In genomic region chr12:121579981-121580868, GRCh38 we compare ENCODE assay signal across 8 cellular contexts. TPM values are rescaled to one million over a fixed set of nuclear protein-coding genes. Genes with fewer than 3 reads are reported as not detected.
DNase-seq lines count a peak whose midpoint lies in the region; ATAC-seq and TF ChIP-seq lines count a peak whose summit lies in the region.

No MANE protein-coding gene starts in this region.

- DNase-seq in ELF-1 (ENCODE audit: low read depth, low spot score) (peak; percentile 71), RWPE2 (ENCODE audit: low spot score) (no peak), activated gamma-delta T cell treated with Interleukin-2 at 50 U/mL for 16 hours (peak; percentile 76), foreskin melanocyte (peak; percentile 62), superior temporal gyrus (ENCODE audit: extremely low spot score) (peak; percentile 69)

- TF ChIP-seq CTCF in RWPE2 (IDR thresholded peaks at IDR 0.05; ENCODE audit: poor library complexity, severe bottlenecking) = no peak

- peaks cover 9% of the 10 kb centered on the region for H3K36me3 ChIP-seq in RWPE2 (ENCODE audit: low read depth)
- H3K36me3 ChIP-seq in neuron (ENCODE audit: insufficient read depth, low read length) = peaks cover 4% of the 10 kb centered on the region

- H3K4me1 ChIP-seq in RWPE2 (ENCODE audit: insufficient read depth, poor library complexity, severe bottlenecking) (peaks cover 25% of the 10 kb centered on the region), neuron (ENCODE audit: insufficient read depth, low read length) (peaks cover 59% of the 10 kb centered on the region)

- no peaks in the 10 kb centered on the region for H3K9me3 Mint-ChIP-seq in IgD-negative memory B cell

- peak overlapping the region; percentile 70 for H2AFZ ChIP-seq in neuron (ENCODE audit: low read depth, low read length)

- peak overlapping the region; percentile 94 to 98 (median 96) for H3K27ac Mint-ChIP-seq in IgD-negative memory B cell

- peaks cover 13 to 28% (median 23%) of the 10 kb centered on the region in 3 donors for H3K4me1 Mint-ChIP-seq in IgD-negative memory B cell

- H3K27me3 ChIP-seq in RWPE2 (ENCODE audit: insufficient read depth, poor library complexity, severe bottlenecking) = no peaks in the 10 kb centered on the region
- H3K27me3 ChIP-seq in neuron (ENCODE audit: insufficient read depth, low read length) = no peaks in the 10 kb centered on the region

- H3K9me3 ChIP-seq in RWPE2 (ENCODE audit: severe bottlenecking) (no peaks in the 10 kb centered on the region), neuron (ENCODE audit: low read length) (no peaks in the 10 kb centered on the region)

- H3K36me3 Mint-ChIP-seq in IgD-negative memory B cell = peaks cover 2% of the 10 kb centered on the region

- no peaks in the 10 kb centered on the region for H3K27me3 Mint-ChIP-seq in IgD-negative memory B cell

- peak overlapping the region; percentile 74 for H3K27ac ChIP-seq in RWPE2 (ENCODE audit: poor library complexity, severe bottlenecking)

- H3K4me3 ChIP-seq in RWPE2 (ENCODE audit: severe bottlenecking) (peak overlapping the region; percentile 65), neuron (ENCODE audit: low read length) (peak overlapping the region; percentile 54)

- peak; percentile 62 for ATAC-seq in RWPE2 (ENCODE audit: low read depth)
- no peak for ATAC-seq in GM21717 (IDR thresholded peaks at IDR 0.05; ENCODE audit: unreplicated experiment)

- peak overlapping the region; percentile 91 to 99 (median 96) for H3K4me3 Mint-ChIP-seq in IgD-negative memory B cell

RNA-seq across cellular contexts. Expression of gene KDM2B, which starts 0.6 kb away (rescaled TPM):
- polyA plus RNA-seq in IgD-negative memory B cell = 49.0 TPM

RNA-seq across cellular contexts. Expression of gene ORAI1, which starts 46.1 kb away (rescaled TPM):
- 109 TPM for polyA plus RNA-seq in IgD-negative memory B cell
